In genomic region chr11:118607401-118608267, GRCh38 we compare ENCODE assay signal across 8 cellular contexts. TPM values are rescaled to one million over a fixed set of nuclear protein-coding genes. Genes with fewer than 3 reads are reported as not detected.
A peak's percentile ranks its signal among the peaks of the same experiment; 100 is the strongest.
DNase-seq lines count a peak whose midpoint lies in the region; ATAC-seq lines count a peak whose summit lies in the region.

TSS of gene PHLDB1 (plus strand) at chr11:118607615. CDS start at chr11:118613837, 6,222 bp downstream.

- peak; percentile 74 for ATAC-seq in left colon
- ATAC-seq in GM19397 (IDR thresholded peaks at IDR 0.05; ENCODE audit: unreplicated experiment) = no peak

- peak within 1 kb of the TSS; percentile 29 for H3K27ac Mint-ChIP-seq in activated CD4-positive, alpha-beta T cell treated with anti-CD3 and anti-CD28 coated beads, Interleukin-2, amount 10 ng/mL, durations not matched to agents 24 days and 14 days

- H3K27me3 Mint-ChIP-seq in activated CD4-positive, alpha-beta T cell treated with anti-CD3 and anti-CD28 coated beads, Interleukin-2, amount 10 ng/mL, durations not matched to agents 24 days and 14 days = peaks cover 33% of the 10 kb centered on the region

- peak; percentile 87 for DNase-seq in GM03348 (ENCODE audit: low spot score)
- peak; percentile 62 for DNase-seq in NCI-H146 (lab: John Stamatoyannopoulos, UW)
- DNase-seq in activated CD4-positive, alpha-beta T cell treated with anti-CD3 and anti-CD28 coated beads, Interleukin-2, amount 10 ng/mL, durations not matched to agents 24 days and 14 days = peak; percentile 78
- peak; percentile 82 for DNase-seq in dermis blood vessel endothelial cell
- peak; percentile 48 to 85 for DNase-seq in left colon
- DNase-seq in stimulated activated CD4-positive, alpha-beta T cell treated with anti-CD3 and anti-CD28 coated beads, Interleukin-1b, Interleukin-23, amount 100 ng/mL, for 4 hours (ENCODE audit: low read depth in 2 of 2) = peak; percentile 28 to 37
- no peak for DNase-seq in NCI-H1694 (lab: John Stamatoyannopoulos, UW)

- no peaks in the 10 kb centered on the region for H3K9me3 Mint-ChIP-seq in activated CD4-positive, alpha-beta T cell treated with anti-CD3 and anti-CD28 coated beads, Interleukin-2, amount 10 ng/mL, durations not matched to agents 24 days and 14 days

- peaks cover 13% of the 10 kb centered on the region for H3K36me3 Mint-ChIP-seq in activated CD4-positive, alpha-beta T cell treated with anti-CD3 and anti-CD28 coated beads, Interleukin-2, amount 10 ng/mL, durations not matched to agents 24 days and 14 days (ENCODE audit: low read depth)

- H3K4me3 Mint-ChIP-seq in activated CD4-positive, alpha-beta T cell treated with anti-CD3 and anti-CD28 coated beads, Interleukin-2, amount 10 ng/mL, durations not matched to agents 24 days and 14 days = peak within 1 kb of the TSS; percentile 76

- H3K4me1 Mint-ChIP-seq in activated CD4-positive, alpha-beta T cell treated with anti-CD3 and anti-CD28 coated beads, Interleukin-2, amount 10 ng/mL, durations not matched to agents 24 days and 14 days = peaks cover 25% of the 10 kb centered on the region

- intact Hi-C loops in activated CD4-positive, alpha-beta T cell treated with anti-CD3 and anti-CD28 coated beads, Interleukin-2, amount 10 ng/mL, durations not matched to agents 24 days and 14 days (cut with micrococcal nuclease) = loop anchor here (2.0 kb wide), 1 partner anchor 35 kb away; the partner anchor contains the start of gene ARCN1
- intact Hi-C loops in left colon (cut with DNase I, micrococcal nuclease) = no loop called here

RNA-seq across cellular contexts. Expression of gene PHLDB1, which starts in this region (rescaled TPM):
- 1.3 and 1.7 TPM in 2 replicates for total RNA-seq in activated CD4-positive, alpha-beta T cell treated with anti-CD3 and anti-CD28 coated beads, Interleukin-2, amount 10 ng/mL, durations not matched to agents 24 days and 14 days
- total RNA-seq in dermis blood vessel endothelial cell (38.8 and 47.8 TPM in 2 replicates), left colon (10 to 100 TPM; 70.3 to 74.1 TPM)

Comparison
In these comparisons a context has a peak if more than half of its experiments do, and no peak if none do; other contexts are left out.
1. RNA of gene PHLDB1 (total RNA-seq): 70.3 to 74.1 TPM in left colon and 38.8 to 47.8 TPM in dermis blood vessel endothelial cell; 1.3 to 1.7 TPM in activated CD4-positive, alpha-beta T cell treated with anti-CD3 and anti-CD28 coated beads, Interleukin-2, amount 10 ng/mL, durations not matched to agents 24 days and 14 days; every median in the first group is over 10 times any median in the second.